10 cellular contexts compared by ENCODE assay signal in the genomic region with DNA sequence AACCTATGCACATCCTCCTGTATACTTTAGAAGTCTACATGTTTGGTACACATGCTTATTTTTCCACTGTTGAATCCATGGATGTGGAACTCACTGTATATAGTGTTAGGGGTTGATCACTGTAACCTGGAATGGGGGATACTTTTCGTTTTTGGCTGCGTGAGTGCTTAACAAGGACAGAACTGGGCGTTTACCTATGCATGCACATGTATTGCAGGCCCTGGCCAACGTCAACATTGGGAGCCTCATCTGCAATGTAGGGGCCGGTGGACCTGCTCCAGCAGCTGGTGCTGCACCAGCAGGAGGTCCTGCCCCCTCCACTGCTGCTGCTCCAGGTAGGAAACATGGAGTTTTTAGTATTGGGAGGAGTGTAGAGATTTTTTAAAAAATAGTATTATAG. TPM values are rescaled to one million over a fixed set of nuclear protein-coding genes. Genes with fewer than 3 reads are reported as not detected.
DNase-seq lines count a peak whose midpoint lies in the region; ATAC-seq and TF ChIP-seq lines count a peak whose summit lies in the region.
"Had no signal": no experiment of that assay in that cellular context is flagged by ENCODE, and none has a peak within 500 bp of the region (broad histone marks: within the 10 kb centered on the region; RNA-seq: fewer than 3 reads in every experiment).

No MANE protein-coding gene starts in this region.

- no peak for TF ChIP-seq CTCF in KMS-11 (conservative IDR thresholded peaks at IDR 0.05; ENCODE audit: low read depth, low read length)
- TF ChIP-seq CTCF in MCF 10A (IDR thresholded peaks at IDR 0.05; ENCODE audit: unreplicated experiment), result no peak
- no peak for TF ChIP-seq CTCF in natural killer cell (IDR thresholded peaks at IDR 0.05)

- CTCF ChIA-PET in CD8-positive, alpha-beta memory T cell (lab: Charles Lee), result interaction anchor here (0.9 to 6.2 kb wide), 2 partner anchors 10 to 38 kb away, joined by 3 to 121 read pairs; no protein-coding TSS in a partner anchor
- CTCF ChIA-PET in MCF 10A (lab: Yijun Ruan, JAX), result interaction anchor here (0.7 kb wide), 1 partner anchor 1077 kb away, joined by 3 read pairs; no protein-coding TSS in a partner anchor

- no TSS peak for BruUV-seq in MCF 10A (replicated peaks; lab: Mats Ljungman, UMichigan)

- POLR2A ChIA-PET in CD8-positive, alpha-beta memory T cell (lab: Charles Lee), result interaction anchor here (3.9 to 4.4 kb wide), 3 partner anchors 7 to 40 kb away, joined by 27 to 110 read pairs (median 57); a partner anchor contains a TSS
- POLR2A ChIA-PET in MCF 10A (lab: Yijun Ruan, JAX), result interaction anchor here (0.7 to 5.8 kb wide), 7 partner anchors 7 to 1176 kb away, joined by 3 to 139 read pairs (median 12); a partner anchor contains a TSS

- H3K4me1 ChIP-seq in CD8-positive, alpha-beta memory T cell (ENCODE audit: insufficient read depth, low read length), result peaks cover 25% of the 10 kb centered on the region
- peaks cover 11% of the 10 kb centered on the region for H3K4me1 ChIP-seq in KMS-11 (ENCODE audit: low read depth, poor library complexity, severe bottlenecking)

- H3K27me3 ChIP-seq in CD8-positive, alpha-beta memory T cell (ENCODE audit: insufficient read depth, low read length, poor library complexity, severe bottlenecking), result no peaks in the 10 kb centered on the region
- H3K27me3 ChIP-seq in KMS-11 (ENCODE audit: insufficient read depth, low read depth), result no peaks in the 10 kb centered on the region

- peak overlapping the region; percentile 90 to 99 (median 95) for H3K4me3 Mint-ChIP-seq in CD8-positive, alpha-beta memory T cell
- H3K4me3 Mint-ChIP-seq in MCF 10A (ENCODE audit: unreplicated experiment) (peak overlapping the region; percentile 95), natural killer cell (peak overlapping the region; percentile 98)

- H3K27ac ChIP-seq in CD8-positive, alpha-beta memory T cell (ENCODE audit: low read depth, low read length), result no peak overlapping the region
- no peak overlapping the region; the same call in 1 of the 2 replicates for H3K27ac ChIP-seq in KMS-11

- H3K4me2 ChIP-seq in KMS-11, result peak overlapping the region; percentile 87

- H3K9me3 ChIP-seq in CD8-positive, alpha-beta memory T cell (ENCODE audit: low read length), result no peaks in the 10 kb centered on the region

- peaks cover 0 to 2% of the 10 kb centered on the region in 2 donors for H3K27me3 Mint-ChIP-seq in CD8-positive, alpha-beta memory T cell
- H3K27me3 Mint-ChIP-seq in MCF 10A (ENCODE audit: insufficient read depth, unreplicated experiment), result no peaks in the 10 kb centered on the region
- no peaks in the 10 kb centered on the region for H3K27me3 Mint-ChIP-seq in natural killer cell (ENCODE audit: low read depth in 2 of 2)

- H3K4me3 ChIP-seq in CD8-positive, alpha-beta memory T cell (ENCODE audit: low read length), result no peak overlapping the region
- H3K4me3 ChIP-seq in KMS-11 (IDR thresholded peaks at IDR 0.05; ENCODE audit: insufficient read depth, low read depth, low read length), result no peak overlapping the region

- peaks cover 30% of the 10 kb centered on the region for H3K79me2 ChIP-seq in KMS-11 (ENCODE audit: insufficient read depth, low read depth)

- H4K20me1 ChIP-seq in KMS-11 (ENCODE audit: insufficient read depth), result peaks cover 24% of the 10 kb centered on the region

- no peak for DNase-seq in CD8-positive, alpha-beta memory T cell
- DNase-seq in MCF 10A (ENCODE audit: unreplicated experiment) (no peak), natural killer cell (no peak), foreskin melanocyte (no peak), CD1c-positive myeloid dendritic cell (ENCODE audit: extremely low spot score) (no peak), NCI-H187 (lab: John Stamatoyannopoulos, UW) (no peak)
- DNase-seq: activated CD8-positive, alpha-beta memory T cell treated with anti-CD3 and anti-CD28 coated beads, Interleukin-2, amount 50 U/mL, for 48 hours; NCI-H510A treated with DMSO at 0.1 percent for 48 hours had no signal

- H3K27ac Mint-ChIP-seq in CD8-positive, alpha-beta memory T cell, result peak overlapping the region; percentile 21 to 99 (median 97)
- H3K27ac Mint-ChIP-seq in MCF 10A (ENCODE audit: low read depth, unreplicated experiment), result peak overlapping the region; percentile 19
- peak overlapping the region; percentile 98 to 100 for H3K27ac Mint-ChIP-seq in natural killer cell

- intact Hi-C loops in MCF 10A (cut with micrococcal nuclease), result no loop called here
- intact Hi-C loops in natural killer cell (cut with micrococcal nuclease), result loop anchor here (5.0 kb wide), 1 partner anchor 658 kb away; no protein-coding TSS in a partner anchor

- H3K36me3 ChIP-seq in CD8-positive, alpha-beta memory T cell (ENCODE audit: insufficient read depth, low read length), result peaks cover 28% of the 10 kb centered on the region
- peaks cover 21% of the 10 kb centered on the region for H3K36me3 ChIP-seq in KMS-11 (ENCODE audit: insufficient read depth)

- H3K4me1 Mint-ChIP-seq in CD8-positive, alpha-beta memory T cell, result peaks cover 36 to 48% (median 42%) of the 10 kb centered on the region in 3 donors
- H3K4me1 Mint-ChIP-seq in MCF 10A (ENCODE audit: insufficient read depth, unreplicated experiment) (peaks cover 8% of the 10 kb centered on the region), natural killer cell (peaks cover 41 to 45% of the 10 kb centered on the region in 2 donors)

- ATAC-seq in natural killer cell (no peak), HG02870 (IDR thresholded peaks at IDR 0.05; ENCODE audit: unreplicated experiment) (no peak)

- no peak overlapping the region for H3K9ac ChIP-seq in KMS-11

- no peak overlapping the region for H2AFZ ChIP-seq in KMS-11 (ENCODE audit: low read depth)

- H3K9me3 Mint-ChIP-seq in CD8-positive, alpha-beta memory T cell, result no peaks in the 10 kb centered on the region
- no peaks in the 10 kb centered on the region for H3K9me3 Mint-ChIP-seq in MCF 10A (ENCODE audit: unreplicated experiment)
- H3K9me3 Mint-ChIP-seq in natural killer cell, result no peaks in the 10 kb centered on the region

- peaks cover 3 to 53% (median 9%) of the 10 kb centered on the region in 3 donors for H3K36me3 Mint-ChIP-seq in CD8-positive, alpha-beta memory T cell
- H3K36me3 Mint-ChIP-seq in MCF 10A (ENCODE audit: insufficient read depth, unreplicated experiment), result peaks cover 74% of the 10 kb centered on the region
- peaks cover 9% of the 10 kb centered on the region for H3K36me3 Mint-ChIP-seq in natural killer cell

RNA-seq across cellular contexts. Expression of a gene that starts 2.3 kb away (rescaled TPM):
- total RNA-seq in CD8-positive, alpha-beta memory T cell, result 1,000 to 10,000 TPM; 2,216 to 2,332 TPM
- polyA plus RNA-seq in CD8-positive, alpha-beta memory T cell, result 2,084 TPM
- total RNA-seq in MCF 10A (2022) (2,295 and 2,621 TPM in 2 replicates), natural killer cell (1,000 to 10,000 TPM in 1 of 3 donors, 100 to 1,000 TPM in 2; 895 to 1,167 (median 974) TPM)

RNA-seq across cellular contexts. Expression of a gene that starts 40.8 kb away (rescaled TPM):
- 10 to 100 TPM; 36.0 to 44.4 TPM for total RNA-seq in CD8-positive, alpha-beta memory T cell
- 0.18 TPM for polyA plus RNA-seq in CD8-positive, alpha-beta memory T cell
- total RNA-seq in MCF 10A (2022) (30.3 and 50.2 TPM in 2 replicates), natural killer cell (1 to 10 TPM; 1.2 to 2.1 (median 1.9) TPM)

Comparison
In these comparisons a context has a peak if more than half of its experiments do, and no peak if none do; other contexts are left out.
1. H3K27ac Mint-ChIP-seq: peak in every context shown above with its lines; median percentile 99 in natural killer cell; 97 in CD8-positive, alpha-beta memory T cell; 19 in MCF 10A.
2. RNA of a gene that starts 40.8 kb away (total RNA-seq): 30.3 to 50.2 TPM in MCF 10A and 36.0 to 44.4 TPM in CD8-positive, alpha-beta memory T cell; 1.2 to 2.1 TPM in natural killer cell; every median in the first group is over 10 times any median in the second.
3. Peak in every context shown above with its lines, with median percentiles within 50 percentile points of each other: H3K4me3 Mint-ChIP-seq.